In genomic region chr11:85732968-85733367, GRCh38 we compare ENCODE assay signal across 19 cellular contexts. TPM values are rescaled to one million over a fixed set of nuclear protein-coding genes. Genes with fewer than 3 reads are reported as not detected.
DNase-seq lines count a peak whose midpoint lies in the region; ATAC-seq and TF ChIP-seq lines count a peak whose summit lies in the region.
"Had no signal": no experiment of that assay in that cellular context is flagged by ENCODE, and none has a peak within 500 bp of the region (broad histone marks: within the 10 kb centered on the region; RNA-seq: fewer than 3 reads in every experiment).

No MANE protein-coding gene starts in this region.

- TF ChIP-seq CTCF in foreskin keratinocyte (conservative IDR thresholded peaks at IDR 0.05): no peak

- no peaks in the 10 kb centered on the region for H3K4me1 ChIP-seq in foreskin keratinocyte
- H3K4me1 ChIP-seq: A549, Peyer's patch had no signal

- ATAC-seq in GM18861 (IDR thresholded peaks at IDR 0.05; ENCODE audit: unreplicated experiment): peak; percentile 92
- peak; percentile 87 for ATAC-seq in GM19463 (IDR thresholded peaks at IDR 0.05; ENCODE audit: unreplicated experiment)
- ATAC-seq in HG02840 (IDR thresholded peaks at IDR 0.05; ENCODE audit: low FRiP score, unreplicated experiment): peak; percentile 70
- peak; percentile 68 for ATAC-seq in HG03196 (IDR thresholded peaks at IDR 0.05; ENCODE audit: unreplicated experiment)
- no peak for ATAC-seq in foreskin keratinocyte
- no peak for ATAC-seq in GM18868 (IDR thresholded peaks at IDR 0.05; ENCODE audit: unreplicated experiment)
- ATAC-seq: A549, K562 had no signal

- no peak overlapping the region for H3K27ac ChIP-seq in foreskin keratinocyte
- H3K27ac ChIP-seq: A549, Peyer's patch had no signal

- H3K27me3 ChIP-seq in foreskin keratinocyte: no peaks in the 10 kb centered on the region
- H3K27me3 ChIP-seq: Peyer's patch had no signal

- no peak for DNase-seq in activated effector memory CD4-positive, alpha-beta T cell treated with anti-CD3 and anti-CD28 coated beads, Interleukin-2, amount 50 U/mL, for 16 hours
- DNase-seq in NCI-H2029 (lab: John Stamatoyannopoulos, UW): no peak
- no peak for DNase-seq in foreskin keratinocyte
- DNase-seq: AML-193, Caco-2, HFFc6, NCI-H146, NCI-H226, NCI-H69, Peyer's patch, Right ventricle myocardium superior had no signal

RNA-seq across cellular contexts. Expression of gene CCDC89, which starts 47.0 kb away (rescaled TPM):
- total RNA-seq in foreskin keratinocyte: 0.14 and 0.51 TPM in 2 replicates
- polyA plus RNA-seq in foreskin keratinocyte: 0.18 and 0.22 TPM in 2 replicates
- total RNA-seq: H4 had no signal

Comparison
In these comparisons a context has a peak if more than half of its experiments do, and no peak if none do; other contexts are left out.
1. ATAC-seq: peak in GM18861 (single experiment), GM19463 (single experiment), HG02840 (single experiment) and HG03196 (single experiment); none in foreskin keratinocyte (single experiment) and GM18868 (single experiment).